ENCODE assay signal across 14 cellular contexts in the genomic region with DNA sequence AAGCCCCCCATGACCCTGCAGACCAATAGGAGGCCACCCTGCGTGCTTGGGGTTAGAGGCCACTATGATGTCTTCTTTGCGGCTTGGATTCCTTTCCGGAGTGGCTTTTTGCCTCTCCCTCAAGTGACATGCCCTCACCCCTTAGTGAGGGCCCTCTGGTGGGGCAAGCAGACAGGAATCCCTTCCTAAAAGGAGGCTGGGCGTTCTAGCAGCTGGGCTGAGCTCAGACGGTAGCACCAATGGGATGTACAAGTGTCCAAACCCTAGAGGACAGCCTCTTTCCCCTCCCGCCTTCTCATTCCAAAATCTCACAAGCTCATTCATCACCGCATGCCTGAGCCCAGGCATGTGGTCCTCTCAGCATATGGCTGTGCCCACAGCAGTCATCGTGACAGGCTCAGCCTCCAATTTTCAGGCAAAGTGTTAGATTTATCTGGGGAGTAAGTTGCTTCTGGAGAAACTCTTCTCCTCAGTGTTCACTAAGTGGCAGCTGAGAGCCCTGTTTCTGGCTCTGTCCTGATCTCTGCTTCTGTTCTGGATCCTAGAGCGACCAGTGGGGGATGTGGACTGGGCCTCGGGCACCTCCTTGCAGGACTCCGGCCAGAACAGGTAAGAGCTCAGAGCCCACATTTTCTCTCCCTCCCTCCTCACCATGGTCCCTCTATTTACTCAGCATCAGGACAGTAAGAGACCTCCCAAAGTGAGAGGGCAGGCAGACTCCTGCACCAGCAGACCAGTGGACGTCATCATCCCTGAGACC. TPM values are rescaled to one million over a fixed set of nuclear protein-coding genes. Genes with fewer than 3 reads are reported as not detected.
DNase-seq lines count a peak whose midpoint lies in the region; ATAC-seq and TF ChIP-seq lines count a peak whose summit lies in the region.
"Had no signal": no experiment of that assay in that cellular context is flagged by ENCODE, and none has a peak within 500 bp of the region (broad histone marks: within the 10 kb centered on the region; RNA-seq: fewer than 3 reads in every experiment).

No MANE protein-coding gene starts in this region.

- no peak overlapping the region for H4K91ac ChIP-seq in IMR-90 (ENCODE audit: insufficient read depth, low read depth, low read length)

- H2AFZ ChIP-seq in IMR-90 (replicated peaks; ENCODE audit: low read length, poor library complexity): peak overlapping the region; percentile 26

- H2BK5ac ChIP-seq in IMR-90 (ENCODE audit: low read depth, low read length, poor library complexity, severe bottlenecking): no peak overlapping the region
- no peak overlapping the region for H2BK5ac ChIP-seq in mesendoderm (ENCODE audit: low read length)

- H4K5ac ChIP-seq in IMR-90 (ENCODE audit: low read depth, low read length) (no peak overlapping the region), mesendoderm (ENCODE audit: low read length) (no peak overlapping the region)

- H3K36me3 ChIP-seq in BLaER1 treated with 17β-estradiol and CSF1 and Interleukin-3, amounts not matched to agents 10 nM and 100 nM: no peaks in the 10 kb centered on the region
- H3K36me3 ChIP-seq in IMR-90 (ENCODE audit: control insufficient read depth, insufficient read depth, low read length) (peaks cover 27% of the 10 kb centered on the region; the same call in 1 of the 2 replicates), mesendoderm (ENCODE audit: control insufficient read depth, insufficient read depth, low read length) (no peaks in the 10 kb centered on the region)

- H3K56ac ChIP-seq in IMR-90 (ENCODE audit: extremely low read depth, insufficient read depth, low read length): no peak overlapping the region
- H3K56ac ChIP-seq in mesendoderm (ENCODE audit: low read length): no peak overlapping the region

- no peak overlapping the region for H2BK20ac ChIP-seq in IMR-90 (ENCODE audit: low read depth, low read length)

- in situ Hi-C loops in IMR-90 (cut with MboI; ENCODE audit: low sequenced_read_pairs): no loop called here

- H4K20me1 ChIP-seq in BLaER1 treated with 17β-estradiol and CSF1 and Interleukin-3, amounts not matched to agents 10 nM and 100 nM: peaks cover 0 to 48% (median 10%) of the 10 kb centered on the region in 11 experiments; a peak in 14 of 22 replicates
- H4K20me1 ChIP-seq in IMR-90 (ENCODE audit: insufficient read depth, low read length): no peaks in the 10 kb centered on the region

- H3K27ac ChIP-seq in BLaER1 treated with 17β-estradiol and CSF1 and Interleukin-3, amounts not matched to agents 10 nM and 100 nM: no peak overlapping the region
- H3K27ac ChIP-seq in IMR-90 (ENCODE audit: insufficient read depth, low read length) (no peak overlapping the region), mesendoderm (ENCODE audit: low read depth, low read length) (no peak overlapping the region)

- 0 out of 2 replicates have a peak, but pooled peaks have one; percentile 11 for TF ChIP-seq CTCF in IMR-90 (conservative IDR thresholded peaks at IDR 0.05; ENCODE audit: low read depth, low read length)
- TF ChIP-seq CTCF in WTC11 (IDR thresholded peaks at IDR 0.05): no peak

- H3K4me3 Mint-ChIP-seq in WTC11: no peak overlapping the region
- H3K4me3 Mint-ChIP-seq: central memory CD8-positive, alpha-beta T cell had no signal

- H3K27me3 ChIP-seq in BLaER1 treated with 17β-estradiol and CSF1 and Interleukin-3, amounts not matched to agents 10 nM and 100 nM: peaks cover 41 to 73% (median 52%) of the 10 kb centered on the region in 11 experiments
- no peaks in the 10 kb centered on the region for H3K27me3 ChIP-seq in IMR-90 (ENCODE audit: control insufficient read depth, insufficient read depth, low read length)
- H3K27me3 ChIP-seq in mesendoderm (ENCODE audit: insufficient read depth, low read length, poor library complexity): no peaks in the 10 kb centered on the region

- H3K4me1 Mint-ChIP-seq in WTC11: peaks cover 33% of the 10 kb centered on the region
- H3K4me1 Mint-ChIP-seq: central memory CD8-positive, alpha-beta T cell had no signal

- WGBS in IMR-90 (ENCODE audit: extremely low coverage in 2 of 2, insufficient read length in 1 of 2), 2 experiments: 58% methylated on average over 3 of the region's 12 CpGs; no CpG with 5 or more reads in 1 of the 2 experiments
- WGBS in mesendoderm (ENCODE audit: extremely low coverage, insufficient coverage, low lambda C conversion rate): no CpG with 5 or more reads among the region's 12 CpGs

- H3K4me1 ChIP-seq in BLaER1 treated with 17β-estradiol and CSF1 and Interleukin-3, amounts not matched to agents 10 nM and 100 nM: peaks cover 23 to 57% (median 50%) of the 10 kb centered on the region in 10 experiments
- H3K4me1 ChIP-seq in IMR-90 (ENCODE audit: control insufficient read depth, insufficient read depth, low read length) (no peaks in the 10 kb centered on the region), mesendoderm (ENCODE audit: control insufficient read depth, low read depth, low read length) (peaks cover 7% of the 10 kb centered on the region)

- peaks cover 0 to 15% of the 10 kb centered on the region in 2 experiments; a peak in 2 of 4 replicates for H3K79me1 ChIP-seq in IMR-90 (ENCODE audit: low read depth in 1 of 2, low read length in 2 of 2)
- no peaks in the 10 kb centered on the region for H3K79me1 ChIP-seq in mesendoderm (ENCODE audit: low read length)

- no peak overlapping the region for H2BK15ac ChIP-seq in IMR-90 (ENCODE audit: low read depth, low read length)
- H2BK15ac ChIP-seq in mesendoderm (replicated peaks; ENCODE audit: low read depth): no peak overlapping the region

- H4K8ac ChIP-seq in IMR-90 (ENCODE audit: low read depth in 2 of 2, low read length in 2 of 2) (no peak overlapping the region), mesendoderm (ENCODE audit: low read depth, low read length) (no peak overlapping the region)

- H3K27me3 Mint-ChIP-seq in WTC11 (ENCODE audit: low read depth): peaks cover 20% of the 10 kb centered on the region

- TF ChIP-seq POLR2A in IMR-90 (IDR thresholded peaks at IDR 0.05; ENCODE audit: low read depth, low read length): no peak

- BruUV-seq in IMR-90 (replicated peaks; lab: Mats Ljungman, UMichigan): no TSS peak

- H3K79me2 ChIP-seq in mesendoderm (ENCODE audit: control insufficient read depth, insufficient read depth, low read length): no peaks in the 10 kb centered on the region

- ATAC-seq in IMR-90 (ENCODE audit: low read depth): no peak
- ATAC-seq in WTC11: peak; percentile 46
- ATAC-seq in GM18867 (IDR thresholded peaks at IDR 0.05; ENCODE audit: unreplicated experiment): no peak
- no peak for ATAC-seq in HG03442 (IDR thresholded peaks at IDR 0.05; ENCODE audit: unreplicated experiment)
- no peak for ATAC-seq in GM21717 (IDR thresholded peaks at IDR 0.05; ENCODE audit: unreplicated experiment)
- ATAC-seq: mucosa of descending colon had no signal

- H3K4me2 ChIP-seq in BLaER1 treated with 17β-estradiol and CSF1 and Interleukin-3, amounts not matched to agents 10 nM and 100 nM: peak overlapping the region in 7 of 11 experiments; percentile 69 to 88 (median 77); a peak in 13 of 22 replicates
- H3K4me2 ChIP-seq in IMR-90 (ENCODE audit: low read depth, low read length) (no peak overlapping the region), mesendoderm (ENCODE audit: low read length) (no peak overlapping the region)

- no peak overlapping the region for H3K14ac ChIP-seq in IMR-90 (replicated peaks; ENCODE audit: low read depth, low read length)

- H2BK120ac ChIP-seq in IMR-90 (ENCODE audit: low read depth, low read length): no peak overlapping the region
- H2BK120ac ChIP-seq in mesendoderm (ENCODE audit: low read depth, low read length): no peak overlapping the region

- H3K23ac ChIP-seq in IMR-90 (ENCODE audit: low read depth, low read length): no peak overlapping the region
- no peak overlapping the region for H3K23ac ChIP-seq in mesendoderm (ENCODE audit: low read length)

- H3K18ac ChIP-seq in IMR-90 (ENCODE audit: low read depth, low read length): no peak overlapping the region
- H3K18ac ChIP-seq in mesendoderm (ENCODE audit: low read length): no peak overlapping the region

- POLR2A ChIA-PET in IMR-90 (lab: Charles Lee; ENCODE audit: unreplicated experiment) (interaction anchor here (0.7 kb wide), 1 partner anchor 412 kb away, joined by 3 read pairs; no protein-coding TSS in a partner anchor), WTC11 (lab: Charles Lee) (no interaction called here)

- CTCF ChIA-PET in IMR-90 (lab: Yijun Ruan, JAX): no interaction called here
- CTCF ChIA-PET in WTC11 (lab: Charles Lee): interaction anchor here (0.7 to 3.5 kb wide), 17 partner anchors 9 to 566 kb away, joined by 3 to 42 read pairs (median 3); a partner anchor contains a TSS

- no peak overlapping the region for H3K4me3 ChIP-seq in BLaER1 treated with 17β-estradiol and CSF1 and Interleukin-3, amounts not matched to agents 10 nM and 100 nM
- H3K4me3 ChIP-seq in IMR-90 (ENCODE audit: insufficient read depth, low read depth, low read length) (no peak overlapping the region), mesendoderm (ENCODE audit: low read length) (no peak overlapping the region)
- H3K4me3 ChIP-seq: mucosa of descending colon had no signal

- DNase-seq in IMR-90 (peak; percentile 15), WTC11 (ENCODE audit: low spot score) (no peak), mesendoderm (peak; percentile 82), GOT3 (lab: John Stamatoyannopoulos, UW) (no peak)
- DNase-seq: activated naive CD4-positive, alpha-beta T cell treated with anti-CD3 and anti-CD28 coated beads, Interleukin-2, amount 50 U/mL, for 16 hours; CD8-positive, alpha-beta memory T cell; mucosa of descending colon; NCI-H1930; retina had no signal

- no peak overlapping the region for H3K27ac Mint-ChIP-seq in WTC11

- no peaks in the 10 kb centered on the region for H3K9me3 Mint-ChIP-seq in WTC11
- H3K9me3 Mint-ChIP-seq: CD8-positive, alpha-beta memory T cell; central memory CD8-positive, alpha-beta T cell had no signal

- no peaks in the 10 kb centered on the region for H3K9me3 ChIP-seq in BLaER1 treated with 17β-estradiol and CSF1 and Interleukin-3, amounts not matched to agents 10 nM and 100 nM (replicated peaks in 1 of 11)
- no peaks in the 10 kb centered on the region for H3K9me3 ChIP-seq in IMR-90 (ENCODE audit: control insufficient read depth, insufficient read depth, low read length)
- H3K9me3 ChIP-seq: mucosa of descending colon had no signal

- TF ChIP-seq RAD21 in IMR-90 (IDR thresholded peaks at IDR 0.05; ENCODE audit: low read length): no peak

- H3K9me1 ChIP-seq in IMR-90 (ENCODE audit: insufficient read depth, low read length): 0 out of 2 replicates have a peak, but pooled peaks cover 5% of the 10 kb centered on the region

- H3K9ac ChIP-seq in BLaER1 treated with 17β-estradiol and CSF1 and Interleukin-3, amounts not matched to agents 10 nM and 100 nM: no peak overlapping the region
- H3K9ac ChIP-seq in IMR-90 (ENCODE audit: low read depth, low read length) (no peak overlapping the region), mesendoderm (ENCODE audit: low read length) (no peak overlapping the region)

- H3K36me3 Mint-ChIP-seq in WTC11: no peaks in the 10 kb centered on the region
- H3K36me3 Mint-ChIP-seq: CD8-positive, alpha-beta memory T cell had no signal

- no peak overlapping the region for H2AK9ac ChIP-seq in IMR-90 (replicated peaks; ENCODE audit: low read depth, low read length, poor library complexity)

- intact Hi-C loops in IMR-90 (cut with micrococcal nuclease): no loop called here

- H3K4ac ChIP-seq in IMR-90 (ENCODE audit: low read depth, low read length): no peak overlapping the region
- H3K4ac ChIP-seq in mesendoderm (ENCODE audit: low read depth, low read length): no peak overlapping the region

- dilution Hi-C loops in IMR-90 (cut with HindIII; ENCODE audit: low sequenced_read_pairs, unreplicated experiment): no loop called here

- no peak overlapping the region for H2AK5ac ChIP-seq in IMR-90 (ENCODE audit: low read depth, low read length)
- no peak overlapping the region for H2AK5ac ChIP-seq in mesendoderm (ENCODE audit: low read length)

RNA-seq across cellular contexts. Expression of a gene that starts 4.8 kb away (rescaled TPM):
- total RNA-seq in IMR-90 (2012; rRNA removed) (1.7 and 1.8 TPM in 2 replicates), WTC11 (2021) (1.8 to 3.3 TPM (median 2.1 TPM) in 3 replicates)
- 3.0 and 3.5 TPM in 2 replicates for polyA plus RNA-seq in IMR-90 (2012; rRNA removed)
- polyA plus RNA-seq in IMR-90 (2012; cell fraction: cytosol; rRNA removed): 2.5 and 4.1 TPM in 2 replicates
- 4.3 and 9.2 TPM in 2 replicates for polyA plus RNA-seq in IMR-90 (2012; cell fraction: nucleus; rRNA removed; ENCODE audit: low replicate concordance)
- polyA plus RNA-seq in mesendoderm (2013, experiment 1 of 2): 1.8 TPM
- 2.1 TPM for polyA plus RNA-seq in mesendoderm (2013, experiment 2 of 2)

Comparison
In these comparisons a context has a peak if more than half of its experiments do, and no peak if none do; other contexts are left out.
1. H3K4me2 ChIP-seq: peak in BLaER1 treated with 17β-estradiol and CSF1 and Interleukin-3, amounts not matched to agents 10 nM and 100 nM (7 of 11); none in IMR-90 (single experiment) and mesendoderm (single experiment).
2. DNase-seq: peak in IMR-90 (single experiment) and mesendoderm (single experiment); none in WTC11 (single experiment) and GOT3 (single experiment).